ENCODE assay signal across 8 cellular contexts in the genomic region with DNA sequence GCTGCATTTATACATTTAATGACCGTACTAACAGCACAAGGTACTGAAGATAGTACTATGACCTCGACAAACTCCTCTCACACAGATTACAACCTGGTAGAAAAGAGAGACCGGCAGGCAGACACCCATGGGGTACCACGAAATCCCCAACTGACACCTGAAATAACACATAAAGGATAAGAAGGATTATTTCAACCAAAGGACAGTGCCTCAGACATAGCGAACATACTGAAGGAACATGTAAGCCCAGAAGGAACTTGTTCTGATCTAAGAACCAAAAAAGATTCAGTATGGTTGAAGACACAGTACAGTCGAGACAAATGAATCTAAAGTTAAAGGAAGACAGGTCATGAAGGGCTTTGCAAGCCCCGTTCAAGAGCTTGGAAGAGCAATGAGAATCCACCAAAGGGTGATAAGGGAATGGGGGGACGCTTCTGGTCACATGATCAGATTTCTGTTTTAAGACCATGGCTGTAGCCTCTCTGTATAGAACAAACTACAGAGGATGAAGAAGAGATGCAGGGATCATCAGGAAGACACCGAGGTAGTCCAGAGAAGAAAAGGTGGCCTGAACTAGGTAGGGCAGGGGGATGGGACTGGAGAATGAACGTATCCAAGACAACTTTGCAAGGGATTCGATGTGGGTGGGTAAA. TPM values are rescaled to one million over a fixed set of nuclear protein-coding genes. Genes with fewer than 3 reads are reported as not detected.
DNase-seq lines count a peak whose midpoint lies in the region; ATAC-seq, FAIRE-seq and TF ChIP-seq lines count a peak whose summit lies in the region.

No MANE protein-coding gene starts in this region.

- H3K27me3 Mint-ChIP-seq in mesothelial cell of epicardium (ENCODE audit: low read depth): no peaks in the 10 kb centered on the region

- no peak for TF ChIP-seq RAD21 in Ishikawa (IDR thresholded peaks at IDR 0.05; ENCODE audit: low read depth)

- H3K4me1 Mint-ChIP-seq in mesothelial cell of epicardium: peaks cover 29% of the 10 kb centered on the region

- no peaks in the 10 kb centered on the region for H3K27me3 ChIP-seq in ACC112 (ENCODE audit: insufficient read depth, low read length)
- H3K27me3 ChIP-seq in bronchial epithelial cell (ENCODE audit: control insufficient read depth, insufficient read depth, low read length): no peaks in the 10 kb centered on the region

- no peak overlapping the region for H2AFZ ChIP-seq in ACC112 (ENCODE audit: low read length, unreplicated experiment)

- DNase-seq in bronchial epithelial cell (ENCODE audit: low read depth): peak; percentile 12
- no peak for DNase-seq in mesothelial cell of epicardium (ENCODE audit: low spot score in 2 of 2, unreplicated experiment in 2 of 2)
- no peak for DNase-seq in NCI-H2029 treated with DMSO at 0.1 percent for 48 hours (lab: John Stamatoyannopoulos, UW)
- DNase-seq in posterior vena cava (ENCODE audit: low spot score): no peak
- DNase-seq in midbrain (lab: John Stamatoyannopoulos, UW): no peak

- peak overlapping the region; percentile 92 for H3K27ac Mint-ChIP-seq in mesothelial cell of epicardium

- peaks cover 10% of the 10 kb centered on the region; the same call in 1 of the 2 replicates for H3K36me3 ChIP-seq in ACC112 (ENCODE audit: insufficient read depth, low read length)
- peaks cover 2% of the 10 kb centered on the region for H3K36me3 ChIP-seq in bronchial epithelial cell (ENCODE audit: control insufficient read depth, insufficient read depth, low read length)

- no peak for ATAC-seq in HG03342 (IDR thresholded peaks at IDR 0.05; ENCODE audit: unreplicated experiment)

- H3K27ac ChIP-seq in ACC112 (ENCODE audit: low read depth, low read length): peak overlapping the region; percentile 90

- peak overlapping the region; percentile 78 for H3K4me3 Mint-ChIP-seq in mesothelial cell of epicardium

- H3K4me3 ChIP-seq in ACC112 (ENCODE audit: low read depth, low read length) (peak overlapping the region; percentile 85), bronchial epithelial cell (ENCODE audit: low read depth, low read length) (peak overlapping the region; percentile 89)

- peaks cover 49% of the 10 kb centered on the region for H3K4me1 ChIP-seq in ACC112 (ENCODE audit: control insufficient read depth, insufficient read depth, low read length, unreplicated experiment)

- TF ChIP-seq CTCF in bronchial epithelial cell (IDR thresholded peaks at IDR 0.05; ENCODE audit: insufficient read depth, low read length, severe bottlenecking): no peak
- TF ChIP-seq CTCF in mesothelial cell of epicardium (IDR thresholded peaks at IDR 0.05; ENCODE audit: unreplicated experiment): no peak

- H3K79me2 ChIP-seq in ACC112 (ENCODE audit: control insufficient read depth, insufficient read depth, low read length, unreplicated experiment): peaks cover 75% of the 10 kb centered on the region

- H3K9me3 Mint-ChIP-seq in mesothelial cell of epicardium: no peaks in the 10 kb centered on the region

- no peak for TF ChIP-seq EP300 in Ishikawa (IDR thresholded peaks at IDR 0.05; ENCODE audit: borderline replicate concordance)

- intact Hi-C loops in posterior vena cava (cut with DNase I): loop anchor here in 1 of 2 donors (10.0 kb wide), 1 partner anchor 410 kb away; no protein-coding TSS in a partner anchor

- H3K36me3 Mint-ChIP-seq in mesothelial cell of epicardium: peaks cover 8% of the 10 kb centered on the region

- no peak for FAIRE-seq in bronchial epithelial cell (lab: Jason Lieb, UNC)

TF ChIP-seq in Ishikawa, 13 proteins besides CTCF, POLR2A, EP300 and RAD21:
- no peak for TF ChIP-seq NFIC (IDR thresholded peaks at IDR 0.05)
- TF ChIP-seq, protein P1, sequence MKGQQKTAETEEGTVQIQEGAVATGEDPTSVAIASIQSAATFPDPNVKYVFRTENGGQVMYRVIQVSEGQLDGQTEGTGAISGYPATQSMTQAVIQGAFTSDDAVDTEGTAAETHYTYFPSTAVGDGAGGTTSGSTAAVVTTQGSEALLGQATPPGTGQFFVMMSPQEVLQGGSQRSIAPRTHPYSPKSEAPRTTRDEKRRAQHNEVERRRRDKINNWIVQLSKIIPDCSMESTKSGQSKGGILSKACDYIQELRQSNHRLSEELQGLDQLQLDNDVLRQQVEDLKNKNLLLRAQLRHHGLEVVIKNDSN (IDR thresholded peaks at IDR 0.05): peak; percentile 48; the same call in 1 of the 2 replicates
- TF ChIP-seq CREB1 (IDR thresholded peaks at IDR 0.05; ENCODE audit: low read depth): no peak
TF ChIP-seq in Ishikawa: peak in this region for 1.

RNA-seq across cellular contexts. Expression of a gene that starts 0.9 kb away (rescaled TPM):
- total RNA-seq in bronchial epithelial cell (71.9 and 105 TPM in 2 replicates), mesothelial cell of epicardium (78.0 to 82.0 TPM (median 81.9 TPM) in 3 replicates), posterior vena cava (100 to 1,000 TPM; 111 to 137 TPM)

RNA-seq across cellular contexts. Expression of a gene that starts 26.3 kb away (rescaled TPM):
- total RNA-seq in bronchial epithelial cell (12.3 and 16.1 TPM in 2 replicates), mesothelial cell of epicardium (12.1 to 13.9 TPM (median 12.8 TPM) in 3 replicates), posterior vena cava (10 to 100 TPM; 23.1 to 32.7 TPM)
